ENCODE assay signal across 1 cellular context in the genomic region with DNA sequence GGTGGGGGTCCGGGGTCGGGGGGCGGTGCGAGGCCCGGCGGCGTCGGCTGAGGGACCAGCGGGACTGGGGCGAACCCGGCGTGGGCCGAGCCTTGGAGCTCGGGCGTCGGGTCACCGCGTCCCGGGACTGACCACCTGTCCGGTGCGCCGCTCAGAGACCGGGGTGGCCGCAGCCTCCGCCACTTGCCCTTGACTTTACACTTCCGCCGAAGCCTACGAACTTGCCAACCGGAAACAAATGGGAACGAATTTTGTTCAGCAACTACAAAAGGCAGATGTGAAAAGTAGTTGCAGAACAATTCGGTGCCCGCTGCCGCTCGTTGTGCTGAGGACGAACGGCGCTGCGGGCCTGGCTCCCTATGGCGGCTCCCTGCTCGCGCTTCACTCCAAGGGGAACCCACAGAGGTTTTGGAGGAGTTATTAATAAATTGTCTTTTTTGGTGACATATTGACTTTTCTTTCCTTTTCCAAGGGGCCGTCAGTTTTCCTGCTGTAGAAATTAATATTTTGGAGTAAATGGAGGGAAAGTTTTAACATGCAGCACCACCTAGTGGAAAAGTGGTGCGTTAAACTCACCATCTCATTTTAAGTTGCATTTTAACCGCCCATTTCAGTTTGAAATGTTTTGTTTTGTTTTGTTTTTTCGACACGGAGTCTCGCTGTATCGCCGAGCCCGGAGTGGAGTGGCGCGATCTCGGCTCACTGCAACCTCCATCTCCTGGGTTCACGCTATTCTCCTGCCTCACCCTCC.
TF ChIP-seq lines count a peak whose summit lies in the region.

No MANE protein-coding gene starts in this region.

TF ChIP-seq in SK-N-SH treated with all-trans-retinoic acid at 6 μM for 48 hours, 23 proteins besides CTCF, POLR2A, EP300 and RAD21 (continued from another document):
- TF ChIP-seq, protein P1, sequence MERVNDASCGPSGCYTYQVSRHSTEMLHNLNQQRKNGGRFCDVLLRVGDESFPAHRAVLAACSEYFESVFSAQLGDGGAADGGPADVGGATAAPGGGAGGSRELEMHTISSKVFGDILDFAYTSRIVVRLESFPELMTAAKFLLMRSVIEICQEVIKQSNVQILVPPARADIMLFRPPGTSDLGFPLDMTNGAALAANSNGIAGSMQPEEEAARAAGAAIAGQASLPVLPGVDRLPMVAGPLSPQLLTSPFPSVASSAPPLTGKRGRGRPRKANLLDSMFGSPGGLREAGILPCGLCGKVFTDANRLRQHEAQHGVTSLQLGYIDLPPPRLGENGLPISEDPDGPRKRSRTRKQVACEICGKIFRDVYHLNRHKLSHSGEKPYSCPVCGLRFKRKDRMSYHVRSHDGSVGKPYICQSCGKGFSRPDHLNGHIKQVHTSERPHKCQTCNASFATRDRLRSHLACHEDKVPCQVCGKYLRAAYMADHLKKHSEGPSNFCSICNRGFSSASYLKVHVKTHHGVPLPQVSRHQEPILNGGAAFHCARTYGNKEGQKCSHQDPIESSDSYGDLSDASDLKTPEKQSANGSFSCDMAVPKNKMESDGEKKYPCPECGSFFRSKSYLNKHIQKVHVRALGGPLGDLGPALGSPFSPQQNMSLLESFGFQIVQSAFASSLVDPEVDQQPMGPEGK (CRISPR knock-in tag; IDR thresholded peaks at IDR 0.05; ENCODE audit: borderline replicate concordance) = no peak
- no peak for TF ChIP-seq ZFP3 (CRISPR knock-in tag; IDR thresholded peaks at IDR 0.05)
- no peak for TF ChIP-seq ZNF565 (CRISPR knock-in tag; conservative IDR thresholded peaks at IDR 0.05; ENCODE audit: low read depth)
